Comparison of ENCODE assay signal across 12 cellular contexts in the genomic region with DNA sequence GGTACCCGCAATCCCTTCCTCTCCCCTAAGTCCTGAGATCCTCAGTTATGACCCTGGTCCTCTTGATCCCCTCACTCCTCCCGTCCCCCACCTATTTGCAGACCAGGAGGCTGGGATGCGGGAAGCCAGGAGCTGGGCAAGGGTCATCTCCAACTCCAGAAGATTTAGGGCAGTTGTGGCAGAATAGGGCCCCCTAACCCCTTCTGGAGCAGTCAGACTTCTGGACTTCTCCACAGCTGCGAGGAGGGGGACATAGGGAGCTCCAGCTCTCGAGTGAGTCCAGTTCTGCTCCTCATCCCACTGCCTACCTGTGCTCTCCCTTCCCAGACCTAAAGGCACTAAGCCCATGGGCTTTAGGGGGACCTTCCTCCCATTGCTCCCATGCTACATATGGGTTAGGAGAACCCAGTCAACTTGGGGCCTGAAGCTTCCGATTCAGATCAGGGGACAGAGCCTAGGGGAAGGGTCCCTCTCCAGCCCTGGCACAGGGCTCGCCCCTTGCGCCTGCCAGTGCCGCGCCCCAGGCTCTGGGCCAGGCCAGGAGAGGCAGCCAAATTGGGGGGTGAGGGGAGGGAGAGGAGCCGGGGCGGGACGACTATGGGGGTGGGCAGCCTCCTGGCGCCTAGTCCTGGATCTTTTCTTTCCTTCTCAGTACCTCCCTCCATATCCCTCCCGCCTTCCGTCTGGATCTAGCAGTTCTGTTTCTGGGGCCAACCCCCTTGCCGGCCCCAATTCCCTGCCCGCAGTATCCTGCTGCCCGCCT. TPM values are rescaled to one million over a fixed set of nuclear protein-coding genes. Genes with fewer than 3 reads are reported as not detected.
DNase-seq lines count a peak whose midpoint lies in the region; ATAC-seq and TF ChIP-seq lines count a peak whose summit lies in the region.
"Had no signal": no experiment of that assay in that cellular context is flagged by ENCODE, and none has a peak within 500 bp of the region (broad histone marks: within the 10 kb centered on the region; RNA-seq: fewer than 3 reads in every experiment).

No MANE protein-coding gene starts in this region.

- no peak overlapping the region for H3K27ac Mint-ChIP-seq in endodermal cell
- H3K27ac Mint-ChIP-seq: activated naive CD8-positive, alpha-beta T cell treated with anti-CD3 and anti-CD28 coated beads, Interleukin-2, amount 10 ng/mL, durations not matched to agents 7 days and 5 days; stimulated activated naive CD8-positive, alpha-beta T cell treated with anti-CD3 and anti-CD28 coated beads, Interleukin-15, Interleukin-2, amounts not matched to agents 100 ng/mL and 50 ng/mL, for 24 hours had no signal

- POLR2A ChIA-PET in AG04449 (lab: Yijun Ruan, JAX) = interaction anchor here (0.6 to 2.0 kb wide), 5 partner anchors 9 to 203 kb away, joined by 3 to 6 read pairs (median 5); a partner anchor contains a TSS

- H3K27me3 Mint-ChIP-seq in endodermal cell (ENCODE audit: insufficient read depth) = peaks cover 52% of the 10 kb centered on the region

- ATAC-seq in HG03457 (IDR thresholded peaks at IDR 0.05; ENCODE audit: unreplicated experiment) = no peak

- CTCF ChIA-PET in AG04449 (lab: Yijun Ruan, JAX) = interaction anchor here (1.0 to 5.8 kb wide), 4 partner anchors 9 to 42 kb away, joined by 3 to 34 read pairs (median 6); a partner anchor contains a TSS

- H3K4me1 ChIP-seq in HUES48 (ENCODE audit: control insufficient read depth, insufficient read depth, low read length) (0 out of 2 replicates have a peak, but pooled peaks cover 5% of the 10 kb centered on the region), endodermal cell (ENCODE audit: control insufficient read depth, insufficient read depth, low read length) (no peaks in the 10 kb centered on the region), mucosa of rectum (ENCODE audit: control insufficient read depth in 2 of 2, insufficient read depth in 2 of 2, low read length in 2 of 2) (peaks cover 28 to 29% of the 10 kb centered on the region in 2 donors)

- H3K27ac ChIP-seq in HUES48 (ENCODE audit: low read depth, low read length) = no peak overlapping the region
- H3K27ac ChIP-seq in endodermal cell (ENCODE audit: low read depth, low read length) = no peak overlapping the region
- peak overlapping the region; percentile 92 to 94 for H3K27ac ChIP-seq in mucosa of rectum (ENCODE audit: low read depth in 2 of 2, low read length in 2 of 2)

- H3K27me3 ChIP-seq in HUES48 (ENCODE audit: control insufficient read depth, insufficient read depth, low read length) = peaks cover 20% of the 10 kb centered on the region
- peaks cover 38% of the 10 kb centered on the region for H3K27me3 ChIP-seq in endodermal cell (ENCODE audit: control insufficient read depth, insufficient read depth, low read length, poor library complexity, severe bottlenecking)
- peaks cover 9 to 30% of the 10 kb centered on the region in 2 donors for H3K27me3 ChIP-seq in mucosa of rectum (ENCODE audit: control insufficient read depth in 2 of 2, insufficient read depth in 2 of 2, low read length in 2 of 2)

- no peak overlapping the region for H3K9ac ChIP-seq in HUES48 (ENCODE audit: low read depth, low read length)
- no peak overlapping the region for H3K9ac ChIP-seq in endodermal cell (ENCODE audit: extremely low read depth, low read length, poor library complexity, severe bottlenecking)
- peak overlapping the region; percentile 68 to 82 for H3K9ac ChIP-seq in mucosa of rectum (ENCODE audit: low read depth in 1 of 2, low read length in 2 of 2)

- H3K36me3 Mint-ChIP-seq in endodermal cell (ENCODE audit: low read depth) = peaks cover 11% of the 10 kb centered on the region

- H3K4me3 ChIP-seq in AG04449 (ENCODE audit: low read depth, low read length) = peak overlapping the region; percentile 76
- H3K4me3 ChIP-seq in HUES48 (ENCODE audit: low read depth, low read length) = peak overlapping the region; percentile 63; the same call in 1 of the 2 replicates
- peak overlapping the region; percentile 71 for H3K4me3 ChIP-seq in endodermal cell (ENCODE audit: low read length)
- H3K4me3 ChIP-seq in mucosa of rectum (ENCODE audit: low read length in 2 of 2) = peak overlapping the region; percentile 79 to 85

- peaks cover 19% of the 10 kb centered on the region for H3K4me1 Mint-ChIP-seq in endodermal cell

- H3K9me3 Mint-ChIP-seq in endodermal cell = no peaks in the 10 kb centered on the region
- H3K9me3 Mint-ChIP-seq: activated naive CD8-positive, alpha-beta T cell treated with anti-CD3 and anti-CD28 coated beads, Interleukin-2, amount 10 ng/mL, durations not matched to agents 7 days and 5 days; stimulated activated naive CD8-positive, alpha-beta T cell treated with anti-CD3 and anti-CD28 coated beads, Interleukin-15, Interleukin-2, amounts not matched to agents 100 ng/mL and 50 ng/mL, for 24 hours had no signal

- peak overlapping the region; percentile 57 for H3K4me3 Mint-ChIP-seq in endodermal cell
- H3K4me3 Mint-ChIP-seq: activated naive CD8-positive, alpha-beta T cell treated with anti-CD3 and anti-CD28 coated beads, Interleukin-2, amount 10 ng/mL, durations not matched to agents 7 days and 5 days; stimulated activated naive CD8-positive, alpha-beta T cell treated with anti-CD3 and anti-CD28 coated beads, Interleukin-15, Interleukin-2, amounts not matched to agents 100 ng/mL and 50 ng/mL, for 24 hours had no signal

- H3K36me3 ChIP-seq in HUES48 (ENCODE audit: control insufficient read depth, insufficient read depth, low read length) (peaks cover 24% of the 10 kb centered on the region), endodermal cell (ENCODE audit: control insufficient read depth, insufficient read depth, low read length) (peaks cover 9% of the 10 kb centered on the region), mucosa of rectum (ENCODE audit: control insufficient read depth in 2 of 2, insufficient read depth in 2 of 2, low read length in 2 of 2) (peaks cover 19 to 21% of the 10 kb centered on the region in 2 donors)

- DNase-seq in AG04449 (ENCODE audit: low read depth, low spot score) (no peak), endodermal cell (no peak), T-helper 1 cell (no peak), COLO829 (ENCODE audit: low spot score) (no peak), mucosa of gallbladder (ENCODE audit: low spot score) (no peak)
- DNase-seq: activated naive CD8-positive, alpha-beta T cell treated with anti-CD3 and anti-CD28 coated beads, Interleukin-2, amount 10 ng/mL, durations not matched to agents 7 days and 5 days; occipital lobe; stimulated activated CD4-positive, alpha-beta T cell treated with anti-CD3 and anti-CD28 coated beads, Interleukin-2, amount 100 ng/mL, for 48 hours had no signal

- WGBS in endodermal cell (ENCODE audit: insufficient coverage in 1 of 2, insufficient read length in 1 of 2), 2 experiments = 87 to 92% methylated on average over 4 to 16 of the region's 19 CpGs

- TF ChIP-seq CTCF in AG04449 (IDR thresholded peaks at IDR 0.05; ENCODE audit: insufficient read depth, low read length, missing control alignments) (no peak), endodermal cell (conservative IDR thresholded peaks at IDR 0.05) (no peak)

- no peaks in the 10 kb centered on the region for H3K9me3 ChIP-seq in HUES48 (ENCODE audit: control insufficient read depth, insufficient read depth, low read length)
- H3K9me3 ChIP-seq in endodermal cell (ENCODE audit: control insufficient read depth, low read length) = no peaks in the 10 kb centered on the region
- no peaks in the 10 kb centered on the region for H3K9me3 ChIP-seq in mucosa of rectum (ENCODE audit: control insufficient read depth in 2 of 2, low read length in 2 of 2)

RNA-seq across cellular contexts. Expression of a gene that starts 1.4 kb away (rescaled TPM):
- 1 to 10 TPM; 2.1 to 3.3 TPM for total RNA-seq in endodermal cell
- polyA plus RNA-seq in endodermal cell (2013, experiment 1 of 2) = 0.96 TPM
- polyA plus RNA-seq in endodermal cell (2013, experiment 2 of 2) = 0.46 TPM
- total RNA-seq in mucosa of gallbladder = 0.37 TPM

RNA-seq across cellular contexts. Expression of a gene that starts 8.6 kb away (rescaled TPM):
- total RNA-seq in endodermal cell (100 to 1,000 TPM; 114 to 126 TPM), mucosa of gallbladder (57.1 TPM)
- 106 TPM for polyA plus RNA-seq in endodermal cell (2013, experiment 1 of 2)
- 100 TPM for polyA plus RNA-seq in endodermal cell (2013, experiment 2 of 2)

RNA-seq across cellular contexts. Expression of a gene that starts 16.7 kb away (rescaled TPM):
- total RNA-seq in endodermal cell (10 to 100 TPM; 64.6 to 67.8 TPM), mucosa of gallbladder (78.0 TPM)
- polyA plus RNA-seq in endodermal cell (2013, experiment 1 of 2) = 70.4 TPM
- polyA plus RNA-seq in endodermal cell (2013, experiment 2 of 2) = 70.9 TPM

RNA-seq across cellular contexts. Expression of a gene that starts 16.8 kb away (rescaled TPM):
- not detected for total RNA-seq in endodermal cell
- not detected for polyA plus RNA-seq in endodermal cell (2013, experiment 1 of 2)
- not detected for polyA plus RNA-seq in endodermal cell (2013, experiment 2 of 2)
- total RNA-seq in mucosa of gallbladder = 0.89 TPM

RNA-seq across cellular contexts. Expression of a gene that starts 20.8 kb away (rescaled TPM):
- total RNA-seq in endodermal cell (1 to 10 TPM; 4.9 to 5.1 TPM), mucosa of gallbladder (22.7 TPM)
- 11.1 TPM for polyA plus RNA-seq in endodermal cell (2013, experiment 1 of 2)
- polyA plus RNA-seq in endodermal cell (2013, experiment 2 of 2) = 7.9 TPM
- total RNA-seq: activated naive CD8-positive, alpha-beta T cell treated with anti-CD3 and anti-CD28 coated beads, Interleukin-2, amount 10 ng/mL, durations not matched to agents 7 days and 5 days had no signal

Comparison
In these comparisons a context has a peak if more than half of its experiments do, and no peak if none do; other contexts are left out.
1. H3K27ac ChIP-seq: peak in mucosa of rectum (2 of 2); none in HUES48 (single experiment) and endodermal cell (single experiment).
2. H3K9ac ChIP-seq: peak in mucosa of rectum (2 of 2); none in HUES48 (single experiment) and endodermal cell (single experiment).
3. Peak in every context shown above with its lines, with median percentiles within 50 percentile points of each other: H3K4me3 ChIP-seq.